ENCODE assay signal across 16 cellular contexts in the genomic region with DNA sequence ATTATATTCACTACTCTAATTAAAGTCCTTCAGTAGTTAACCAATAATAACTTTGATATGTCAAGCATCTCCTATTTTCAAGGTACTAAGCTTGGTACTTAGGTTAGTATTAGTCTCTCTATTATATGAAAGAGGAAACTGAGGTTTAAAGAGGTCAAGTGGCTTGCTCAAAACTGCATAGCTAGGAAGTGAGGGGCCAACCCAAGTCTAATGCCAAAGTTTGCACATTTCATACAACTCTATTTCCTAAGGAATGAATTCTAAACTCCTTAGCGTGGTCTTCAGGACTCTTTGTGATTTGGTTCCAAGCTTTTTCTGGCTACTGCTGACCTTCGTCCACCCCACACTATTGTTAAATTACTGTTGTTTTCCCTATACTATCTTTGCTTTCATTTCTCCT. TPM values are rescaled to one million over a fixed set of nuclear protein-coding genes. Genes with fewer than 3 reads are reported as not detected.
DNase-seq lines count a peak whose midpoint lies in the region; ATAC-seq, FAIRE-seq and TF ChIP-seq lines count a peak whose summit lies in the region.
"Had no signal": no experiment of that assay in that cellular context is flagged by ENCODE, and none has a peak within 500 bp of the region (broad histone marks: within the 10 kb centered on the region; RNA-seq: fewer than 3 reads in every experiment).

No MANE protein-coding gene starts in this region.

- H3K79me2 ChIP-seq in keratinocyte (ENCODE audit: control insufficient read depth, insufficient read depth, low read length): no peaks in the 10 kb centered on the region

- no peak overlapping the region for H3K4me2 ChIP-seq in keratinocyte (ENCODE audit: control insufficient read depth, extremely low read depth, insufficient read depth, low read depth, low read length)

- H3K27ac ChIP-seq in keratinocyte (ENCODE audit: control insufficient read depth, insufficient read depth, low read length) (peak overlapping the region; percentile 99), prostate gland (no peak overlapping the region)

- 96% methylated on average over 2 of the region's 2 CpGs for WGBS in prostate gland

- no peak for ATAC-seq in stimulated activated naive CD8-positive, alpha-beta T cell treated with anti-CD3 and anti-CD28 coated beads, Interleukin-15, Interleukin-2, amounts not matched to agents 100 U/mL and 50 U/mL, for 24 hours
- ATAC-seq in GM21737 (IDR thresholded peaks at IDR 0.05; ENCODE audit: unreplicated experiment) (no peak), HG03439 (IDR thresholded peaks at IDR 0.05; ENCODE audit: unreplicated experiment) (no peak)

- H3K27me3 Mint-ChIP-seq in stimulated activated naive CD8-positive, alpha-beta T cell treated with anti-CD3 and anti-CD28 coated beads, Interleukin-15, Interleukin-2, amounts not matched to agents 100 ng/mL and 50 ng/mL, for 24 hours: no peaks in the 10 kb centered on the region
- no peaks in the 10 kb centered on the region for H3K27me3 Mint-ChIP-seq in activated naive CD8-positive, alpha-beta T cell treated with anti-CD3 and anti-CD28 coated beads for 36 hours

- no peak overlapping the region for H3K4me3 Mint-ChIP-seq in stimulated activated naive CD8-positive, alpha-beta T cell treated with anti-CD3 and anti-CD28 coated beads, Interleukin-15, Interleukin-2, amounts not matched to agents 100 ng/mL and 50 ng/mL, for 24 hours
- peak overlapping the region; percentile 42 for H3K4me3 Mint-ChIP-seq in activated naive CD8-positive, alpha-beta T cell treated with anti-CD3 and anti-CD28 coated beads for 36 hours
- H3K4me3 Mint-ChIP-seq: CD14-positive monocyte, HFFc6 had no signal

- dilution Hi-C loops in keratinocyte (cut with MboI; ENCODE audit: extremely low pct_ligation_motif_present, low sequenced_read_pairs): no loop called here

- FAIRE-seq in keratinocyte (lab: Jason Lieb, UNC): no peak
- FAIRE-seq: GM19239, H54 had no signal

- peak overlapping the region; percentile 80 for H3K9ac ChIP-seq in keratinocyte (ENCODE audit: control insufficient read depth, extremely low read depth, insufficient read depth, low read length)

- no peak for TF ChIP-seq POLR2A in prostate gland (IDR thresholded peaks at IDR 0.05)

- DNase-seq in stimulated activated naive CD8-positive, alpha-beta T cell treated with anti-CD3 and anti-CD28 coated beads, Interleukin-15, Interleukin-2, amounts not matched to agents 100 U/mL and 50 U/mL, for 24 hours: no peak
- DNase-seq in activated naive CD8-positive, alpha-beta T cell treated with anti-CD3 and anti-CD28 coated beads for 36 hours: no peak
- DNase-seq in keratinocyte (ENCODE audit: low read depth, low spot score) (no peak), prostate gland (ENCODE audit: low spot score) (no peak)
- DNase-seq: HFFc6, Karpas-422, NCI-H1092 treated with DMSO at 0.1 percent for 48 hours, NCI-H1694, NCI-H510A treated with DMSO at 0.1 percent for 48 hours, SHP77 treated with DMSO at 0.1 percent for 48 hours had no signal

- H3K4me1 ChIP-seq in keratinocyte (ENCODE audit: control insufficient read depth, extremely low read depth, insufficient read depth, low read length) (peaks cover 29% of the 10 kb centered on the region), prostate gland (replicated peaks) (no peaks in the 10 kb centered on the region)

- H3K9me3 ChIP-seq in keratinocyte (ENCODE audit: control insufficient read depth, low read depth, low read length) (no peaks in the 10 kb centered on the region), prostate gland (no peaks in the 10 kb centered on the region)

- TF ChIP-seq CTCF in keratinocyte (optimal IDR thresholded peaks at IDR 0.05 in 1 of 3, IDR thresholded peaks at IDR 0.05 in 1 of 3, conservative IDR thresholded peaks at IDR 0.05 in 1 of 3; ENCODE audit: extremely low read depth in 1 of 3, insufficient read depth in 2 of 3, low read length in 3 of 3) (no peak), prostate gland (IDR thresholded peaks at IDR 0.05) (no peak)

- H4K20me1 ChIP-seq in keratinocyte (ENCODE audit: control insufficient read depth, extremely low read depth, insufficient read depth, low read length): no peaks in the 10 kb centered on the region

- no peak overlapping the region for H2AFZ ChIP-seq in keratinocyte (ENCODE audit: control insufficient read depth, low read length)

- no peak overlapping the region for H3K4me3 ChIP-seq in keratinocyte (ENCODE audit: control insufficient read depth in 2 of 3, extremely low read depth in 1 of 3, insufficient read depth in 2 of 3, low read depth in 1 of 3, low read length in 3 of 3)
- H3K4me3 ChIP-seq in prostate gland: no peak overlapping the region

- H3K36me3 ChIP-seq in keratinocyte (ENCODE audit: control insufficient read depth in 2 of 2, extremely low read depth in 1 of 2, insufficient read depth in 2 of 2, low read length in 2 of 2) (no peaks in the 10 kb centered on the region), prostate gland (no peaks in the 10 kb centered on the region)

- no peaks in the 10 kb centered on the region for H3K9me1 ChIP-seq in keratinocyte (ENCODE audit: control insufficient read depth, extremely low read depth, insufficient read depth, low read length)

- no peaks in the 10 kb centered on the region for H3K9me3 Mint-ChIP-seq in stimulated activated naive CD8-positive, alpha-beta T cell treated with anti-CD3 and anti-CD28 coated beads, Interleukin-15, Interleukin-2, amounts not matched to agents 100 ng/mL and 50 ng/mL, for 24 hours
- H3K9me3 Mint-ChIP-seq in activated naive CD8-positive, alpha-beta T cell treated with anti-CD3 and anti-CD28 coated beads for 36 hours: peaks cover 4% of the 10 kb centered on the region
- H3K9me3 Mint-ChIP-seq: HFFc6 had no signal

- peak overlapping the region; percentile 64 for H3K27ac Mint-ChIP-seq in stimulated activated naive CD8-positive, alpha-beta T cell treated with anti-CD3 and anti-CD28 coated beads, Interleukin-15, Interleukin-2, amounts not matched to agents 100 ng/mL and 50 ng/mL, for 24 hours
- H3K27ac Mint-ChIP-seq in activated naive CD8-positive, alpha-beta T cell treated with anti-CD3 and anti-CD28 coated beads for 36 hours: peak overlapping the region; percentile 65
- H3K27ac Mint-ChIP-seq: CD14-positive monocyte had no signal

- no peaks in the 10 kb centered on the region for H3K27me3 ChIP-seq in keratinocyte (ENCODE audit: control insufficient read depth, extremely low read depth, insufficient read depth, low read length)
- no peaks in the 10 kb centered on the region for H3K27me3 ChIP-seq in prostate gland (replicated peaks; ENCODE audit: insufficient read depth)

- peaks cover 32% of the 10 kb centered on the region for H3K4me1 Mint-ChIP-seq in stimulated activated naive CD8-positive, alpha-beta T cell treated with anti-CD3 and anti-CD28 coated beads, Interleukin-15, Interleukin-2, amounts not matched to agents 100 ng/mL and 50 ng/mL, for 24 hours (ENCODE audit: low read depth)
- H3K4me1 Mint-ChIP-seq in activated naive CD8-positive, alpha-beta T cell treated with anti-CD3 and anti-CD28 coated beads for 36 hours: peaks cover 36% of the 10 kb centered on the region
- H3K4me1 Mint-ChIP-seq: CD14-positive monocyte had no signal

- H3K36me3 Mint-ChIP-seq in stimulated activated naive CD8-positive, alpha-beta T cell treated with anti-CD3 and anti-CD28 coated beads, Interleukin-15, Interleukin-2, amounts not matched to agents 100 ng/mL and 50 ng/mL, for 24 hours (ENCODE audit: low read depth): no peaks in the 10 kb centered on the region
- H3K36me3 Mint-ChIP-seq in activated naive CD8-positive, alpha-beta T cell treated with anti-CD3 and anti-CD28 coated beads for 36 hours: peaks cover 5% of the 10 kb centered on the region
- H3K36me3 Mint-ChIP-seq: CD14-positive monocyte had no signal

- intact Hi-C loops in prostate gland (cut with DNase I): no loop called here

RNA-seq across cellular contexts. Expression of a gene that starts 9.9 kb away (rescaled TPM):
- not detected for total RNA-seq in activated naive CD8-positive, alpha-beta T cell treated with anti-CD3 and anti-CD28 coated beads for 36 hours
- 0.01 to 0.03 TPM in 2 of 3 replicates, not detected in the other for polyA plus RNA-seq in keratinocyte
- polyA plus RNA-seq in keratinocyte (2011; ENCODE audit: low read depth): 0.59 TPM
- polyA plus RNA-seq in keratinocyte (2011; cell fraction: cytosol; rRNA removed): not detected in 2 replicates
- 0.04 TPM in 1 of 2 replicates, not detected in the other for polyA plus RNA-seq in keratinocyte (2011; cell fraction: nucleus; rRNA removed)
- polyA plus RNA-seq in keratinocyte (2012; ENCODE audit: low replicate concordance): 0.39 TPM in 1 of 2 replicates, not detected in the other
- 0.10 TPM in 1 of 3 replicates, not detected in the others for polyA minus RNA-seq in keratinocyte
- not detected for polyA minus RNA-seq in keratinocyte (2011; cell fraction: cytosol; rRNA and poly(A)+ RNA removed)
- polyA minus RNA-seq in keratinocyte (2011; cell fraction: nucleus; rRNA and poly(A)+ RNA removed): 0.08 TPM in 1 of 2 replicates, not detected in the other
- total RNA-seq in prostate gland: 10 to 100 TPM in 1 of 2 donors, not detected in 1; 13.6 TPM
- total RNA-seq: HFFc6 had no signal
- polyA plus RNA-seq: CD14-positive monocyte had no signal
